9 cellular contexts compared by ENCODE assay signal in genomic region chr6:24064106-24064505, GRCh38.
A peak's percentile ranks its signal among the peaks of the same experiment; 100 is the strongest.
DNase-seq lines count a peak whose midpoint lies in the region; ATAC-seq and TF ChIP-seq lines count a peak whose summit lies in the region.
"Had no signal": no experiment of that assay in that cellular context is flagged by ENCODE, and none has a peak within 500 bp of the region (broad histone marks: within the 10 kb centered on the region; RNA-seq: fewer than 3 reads in every experiment).

No MANE protein-coding gene starts in this region.

- H3K27ac ChIP-seq in 22Rv1 (no peak overlapping the region), esophagus muscularis mucosa (replicated peaks in 1 of 4) (no peak overlapping the region), gastrocnemius medialis (no peak overlapping the region), tibial nerve (no peak overlapping the region)

- no peaks in the 10 kb centered on the region for H3K27me3 Mint-ChIP-seq in activated T-helper 2 cell treated with anti-CD3 and anti-CD28 coated beads, Interferon-gamma antibody, Interleukin-2, Interleukin-4, amounts not matched to agents 10 μg/mL and 5 μg/mL and 100 μg/mL, durations not matched to agents 14 hours and 24 hours and 36 hours (ENCODE audit: low read depth)

- no peaks in the 10 kb centered on the region for H3K4me1 Mint-ChIP-seq in activated T-helper 2 cell treated with anti-CD3 and anti-CD28 coated beads, Interferon-gamma antibody, Interleukin-2, Interleukin-4, amounts not matched to agents 10 μg/mL and 5 μg/mL and 100 μg/mL, durations not matched to agents 14 hours and 24 hours and 36 hours (ENCODE audit: low read depth)
- H3K4me1 Mint-ChIP-seq: activated T-helper 17 cell treated with anti-CD3 and anti-CD28 coated beads, Interleukin-2, amount 50 U/mL, for 72 hours had no signal

- no peak for ATAC-seq in gastrocnemius medialis
- ATAC-seq: activated T-helper 17 cell treated with anti-CD3 and anti-CD28 coated beads, Interleukin-2, amount 50 U/mL, for 72 hours had no signal

- H3K4me3 ChIP-seq in esophagus muscularis mucosa (no peak overlapping the region), gastrocnemius medialis (no peak overlapping the region), tibial nerve (no peak overlapping the region)

- TF ChIP-seq CTCF in 22Rv1 (IDR thresholded peaks at IDR 0.05) (peak; percentile 65), GM12873 (IDR thresholded peaks at IDR 0.05; ENCODE audit: insufficient read depth, low read depth, low read length, missing control alignments) (peak; percentile 37), esophagus muscularis mucosa (IDR thresholded peaks at IDR 0.05) (peak in 2 of 3 experiments; percentile 27), gastrocnemius medialis (IDR thresholded peaks at IDR 0.05 in 4 of 5, conservative IDR thresholded peaks at IDR 0.05 in 1 of 5) (no peak), tibial nerve (IDR thresholded peaks at IDR 0.05) (no peak)

- DNase-seq in NCI-H774 (lab: John Stamatoyannopoulos, UW) (peak; percentile 8), esophagus muscularis mucosa (ENCODE audit: extremely low spot score) (no peak), gastrocnemius medialis (no peak), tibial nerve (ENCODE audit: low spot score in 2 of 2) (no peak), 8988T (no peak)
- DNase-seq in activated T-helper 2 cell treated with anti-CD3 and anti-CD28 coated beads, Interferon-gamma antibody, Interleukin-2, Interleukin-4, amounts not matched to agents 10 μg/mL and 5 μg/mL and 100 μg/mL, durations not matched to agents 14 hours and 24 hours and 36 hours (ENCODE audit: low spot score) = no peak

- 45% methylated on average over 1 of the region's 1 CpG for WGBS in esophagus muscularis mucosa
- WGBS in tibial nerve, 2 donors = 27 to 28% methylated on average over 1 of the region's 1 CpG

- H3K36me3 Mint-ChIP-seq in activated T-helper 2 cell treated with anti-CD3 and anti-CD28 coated beads, Interferon-gamma antibody, Interleukin-2, Interleukin-4, amounts not matched to agents 10 μg/mL and 5 μg/mL and 100 μg/mL, durations not matched to agents 14 hours and 24 hours and 36 hours (ENCODE audit: low read depth) = no peaks in the 10 kb centered on the region

- H3K4me1 ChIP-seq in esophagus muscularis mucosa (no peaks in the 10 kb centered on the region), gastrocnemius medialis (no peaks in the 10 kb centered on the region), tibial nerve (no peaks in the 10 kb centered on the region)

- no peak overlapping the region for H3K27ac Mint-ChIP-seq in activated T-helper 2 cell treated with anti-CD3 and anti-CD28 coated beads, Interferon-gamma antibody, Interleukin-2, Interleukin-4, amounts not matched to agents 10 μg/mL and 5 μg/mL and 100 μg/mL, durations not matched to agents 14 hours and 24 hours and 36 hours
- H3K27ac Mint-ChIP-seq: activated T-helper 17 cell treated with anti-CD3 and anti-CD28 coated beads, Interleukin-2, amount 50 U/mL, for 72 hours had no signal

- intact Hi-C loops in esophagus muscularis mucosa (cut with DNase I) (loop anchor here (10.0 kb wide), 1 partner anchor 211 kb away; no protein-coding TSS in a partner anchor), gastrocnemius medialis (cut with DNase I; ENCODE audit: low total_unique reads) (loop anchor here (5.0 kb wide), 1 partner anchor 138 kb away; no protein-coding TSS in a partner anchor)
- intact Hi-C loops in activated T-helper 2 cell treated with anti-CD3 and anti-CD28 coated beads, Interferon-gamma antibody, Interleukin-2, Interleukin-4, amounts not matched to agents 10 μg/mL and 5 μg/mL and 100 μg/mL, durations not matched to agents 14 hours and 24 hours and 36 hours (cut with micrococcal nuclease) = loop anchor here (10.0 kb wide), 1 partner anchor 141 kb away; no protein-coding TSS in a partner anchor

- H3K27me3 ChIP-seq in esophagus muscularis mucosa (no peaks in the 10 kb centered on the region), gastrocnemius medialis (no peaks in the 10 kb centered on the region), tibial nerve (no peaks in the 10 kb centered on the region)

- H3K9me3 Mint-ChIP-seq in activated T-helper 2 cell treated with anti-CD3 and anti-CD28 coated beads, Interferon-gamma antibody, Interleukin-2, Interleukin-4, amounts not matched to agents 10 μg/mL and 5 μg/mL and 100 μg/mL, durations not matched to agents 14 hours and 24 hours and 36 hours = no peaks in the 10 kb centered on the region

- H3K9me3 ChIP-seq in esophagus muscularis mucosa (peaks cover 0 to 3% (median 0%) of the 10 kb centered on the region in 4 donors), gastrocnemius medialis (no peaks in the 10 kb centered on the region), tibial nerve (no peaks in the 10 kb centered on the region)

- TF ChIP-seq EP300 in esophagus muscularis mucosa (IDR thresholded peaks at IDR 0.05) = no peak
- TF ChIP-seq EP300 in tibial nerve (IDR thresholded peaks at IDR 0.05) = no peak

- H3K36me3 ChIP-seq in esophagus muscularis mucosa = no peaks in the 10 kb centered on the region
- H3K36me3 ChIP-seq in gastrocnemius medialis = no peaks in the 10 kb centered on the region
- H3K36me3 ChIP-seq in tibial nerve = no peaks in the 10 kb centered on the region

- TF ChIP-seq POLR2A in esophagus muscularis mucosa (IDR thresholded peaks at IDR 0.05; ENCODE audit: low read depth) (no peak), gastrocnemius medialis (IDR thresholded peaks at IDR 0.05) (no peak), tibial nerve (IDR thresholded peaks at IDR 0.05) (no peak)

- H3K4me3 Mint-ChIP-seq in activated T-helper 2 cell treated with anti-CD3 and anti-CD28 coated beads, Interferon-gamma antibody, Interleukin-2, Interleukin-4, amounts not matched to agents 10 μg/mL and 5 μg/mL and 100 μg/mL, durations not matched to agents 14 hours and 24 hours and 36 hours (ENCODE audit: low read depth) = no peak overlapping the region
- H3K4me3 Mint-ChIP-seq: activated T-helper 17 cell treated with anti-CD3 and anti-CD28 coated beads, Interleukin-2, amount 50 U/mL, for 72 hours had no signal

- in situ Hi-C loops in gastrocnemius medialis (cut with MboI; ENCODE audit: low sequenced_read_pairs in 4 of 4) = loop anchor here in 1 of 4 donors (5.0 kb wide), 1 partner anchor 143 kb away; no protein-coding TSS in a partner anchor

Comparison
In these comparisons a context has a peak if more than half of its experiments do, and no peak if none do; other contexts are left out.
1. CTCF ChIP-seq: peak in 22Rv1 (single experiment), GM12873 (single experiment) and esophagus muscularis mucosa (2 of 3); none in gastrocnemius medialis (0 of 5) and tibial nerve (0 of 5).